9 cellular contexts compared by ENCODE assay signal in genomic region chr1:67748630-67749029, GRCh38.
DNase-seq lines count a peak whose midpoint lies in the region; ATAC-seq, FAIRE-seq and TF ChIP-seq lines count a peak whose summit lies in the region.
"Had no signal": no experiment of that assay in that cellular context is flagged by ENCODE, and none has a peak within 500 bp of the region (broad histone marks: within the 10 kb centered on the region; RNA-seq: fewer than 3 reads in every experiment).

No MANE protein-coding gene starts in this region.

- peaks cover 27% of the 10 kb centered on the region for H3K4me1 Mint-ChIP-seq in activated naive CD8-positive, alpha-beta T cell treated with anti-CD3 and anti-CD28 coated beads, Interleukin-2, amount 50 U/mL, for 24 hours
- H3K4me1 Mint-ChIP-seq in activated naive CD8-positive, alpha-beta T cell treated with anti-CD3 and anti-CD28 coated beads for 36 hours: peaks cover 24% of the 10 kb centered on the region

- no peak for TF ChIP-seq EP300 in K562 (IDR thresholded peaks at IDR 0.05; ENCODE audit: low read length)

- peak overlapping the region; percentile 90 for H2AFZ ChIP-seq in K562 (ENCODE audit: low read depth, low read length)

- TF ChIP-seq CTCF in K562 (IDR thresholded peaks at IDR 0.05 in 2 of 3, conservative IDR thresholded peaks at IDR 0.05 in 1 of 3; ENCODE audit: insufficient read depth in 2 of 3, low read depth in 1 of 3, low read length in 3 of 3) (no peak), lung (IDR thresholded peaks at IDR 0.05; ENCODE audit: control extremely low read depth, extremely low read depth) (no peak)

- H3K4me1 ChIP-seq in K562 (replicated peaks in 1 of 2; ENCODE audit: control insufficient read depth in 2 of 2, insufficient read depth in 2 of 2, low read length in 2 of 2) (peaks cover 11 to 41% of the 10 kb centered on the region in 2 experiments), lung (ENCODE audit: control insufficient read depth in 2 of 2, insufficient read depth in 2 of 2, low read length in 2 of 2) (peaks cover 4 to 17% of the 10 kb centered on the region in 2 donors)

- no peak for TF ChIP-seq POLR2A in K562 (conservative IDR thresholded peaks at IDR 0.05)

- H3K4me2 ChIP-seq in K562 (ENCODE audit: insufficient read depth, low read length): peak overlapping the region; percentile 22

- TF ChIP-seq RAD21 in K562 (CRISPR knock-in tag; conservative IDR thresholded peaks at IDR 0.05 in 1 of 2, IDR thresholded peaks at IDR 0.05 in 1 of 2): peak in 1 of 2 experiments; percentile 15; a peak in 1 of 4 replicates

- no peak overlapping the region for H3K4me3 ChIP-seq in K562
- no peak overlapping the region for H3K4me3 ChIP-seq in lung

- intact Hi-C loops in K562 (cut with micrococcal nuclease): loop anchor here (2.0 kb wide), 1 partner anchor 38 kb away; no protein-coding TSS in a partner anchor

- no peaks in the 10 kb centered on the region for H3K27me3 ChIP-seq in K562 (ENCODE audit: control insufficient read depth in 2 of 2, insufficient read depth in 2 of 2, low read length in 2 of 2)
- no peaks in the 10 kb centered on the region for H3K27me3 ChIP-seq in lung (ENCODE audit: control insufficient read depth, insufficient read depth)

- POLR2A ChIA-PET in K562 (lab: Yijun Ruan, JAX): no interaction called here

- no peaks in the 10 kb centered on the region for H3K9me3 Mint-ChIP-seq in activated naive CD8-positive, alpha-beta T cell treated with anti-CD3 and anti-CD28 coated beads, Interleukin-2, amount 50 U/mL, for 24 hours
- H3K9me3 Mint-ChIP-seq in activated naive CD8-positive, alpha-beta T cell treated with anti-CD3 and anti-CD28 coated beads for 36 hours: no peaks in the 10 kb centered on the region
- H3K9me3 Mint-ChIP-seq: activated naive CD4-positive, alpha-beta T cell treated with anti-CD3 and anti-CD28 coated beads, Interleukin-2, amount 50 U/mL, for 24 hours had no signal

- BruUV-seq in K562 (replicated peaks; lab: Mats Ljungman, UMichigan): no TSS peak

- peaks cover 13% of the 10 kb centered on the region for H3K27me3 Mint-ChIP-seq in activated naive CD8-positive, alpha-beta T cell treated with anti-CD3 and anti-CD28 coated beads, Interleukin-2, amount 50 U/mL, for 24 hours
- H3K27me3 Mint-ChIP-seq in activated naive CD8-positive, alpha-beta T cell treated with anti-CD3 and anti-CD28 coated beads for 36 hours: peaks cover 14% of the 10 kb centered on the region

- no peaks in the 10 kb centered on the region for H3K36me3 Mint-ChIP-seq in activated naive CD8-positive, alpha-beta T cell treated with anti-CD3 and anti-CD28 coated beads, Interleukin-2, amount 50 U/mL, for 24 hours (ENCODE audit: low read depth)
- no peaks in the 10 kb centered on the region for H3K36me3 Mint-ChIP-seq in activated naive CD8-positive, alpha-beta T cell treated with anti-CD3 and anti-CD28 coated beads for 36 hours
- H3K36me3 Mint-ChIP-seq: activated naive CD4-positive, alpha-beta T cell treated with anti-CD3 and anti-CD28 coated beads, Interleukin-2, amount 50 U/mL, for 24 hours had no signal

- no peaks in the 10 kb centered on the region for H3K9me3 ChIP-seq in K562 (replicated peaks; ENCODE audit: control insufficient read depth, insufficient read depth, low read depth, low read length)
- peaks cover 0 to 2% of the 10 kb centered on the region in 2 donors for H3K9me3 ChIP-seq in lung (ENCODE audit: control insufficient read depth in 2 of 2, insufficient read depth in 1 of 2, low read length in 1 of 2)

- no peaks in the 10 kb centered on the region for H3K79me2 ChIP-seq in K562 (ENCODE audit: control insufficient read depth, insufficient read depth, low read length)

- no peak for FAIRE-seq in K562 (lab: Jason Lieb, UNC)

- H3K36me3 ChIP-seq in K562 (ENCODE audit: control insufficient read depth, insufficient read depth, low read length) (no peaks in the 10 kb centered on the region), lung (ENCODE audit: control insufficient read depth in 2 of 2, insufficient read depth in 2 of 2, low read length in 2 of 2) (no peaks in the 10 kb centered on the region)

- H4K20me1 ChIP-seq in K562 (replicated peaks; ENCODE audit: control insufficient read depth, insufficient read depth, low read length): no peaks in the 10 kb centered on the region

- H3K27ac ChIP-seq in K562 (ENCODE audit: extremely low read depth, low read depth, low read length) (no peak overlapping the region; the same call in 2 of the 3 replicates), lung (ENCODE audit: low read depth in 1 of 2, low read length in 1 of 2) (peak overlapping the region; percentile 47 to 71)

- ATAC-seq in activated naive CD8-positive, alpha-beta T cell treated with anti-CD3 and anti-CD28 coated beads, Interleukin-2, amount 50 U/mL, for 24 hours: peak; percentile 80
- ATAC-seq in HG03378 (IDR thresholded peaks at IDR 0.05; ENCODE audit: unreplicated experiment): peak; percentile 88
- peak; percentile 34 for ATAC-seq in K562
- ATAC-seq in lung (ENCODE audit: insufficient read depth, low FRiP score): peak; percentile 73

- H3K27ac Mint-ChIP-seq in activated naive CD8-positive, alpha-beta T cell treated with anti-CD3 and anti-CD28 coated beads, Interleukin-2, amount 50 U/mL, for 24 hours: no peak overlapping the region
- H3K27ac Mint-ChIP-seq in activated naive CD8-positive, alpha-beta T cell treated with anti-CD3 and anti-CD28 coated beads for 36 hours: no peak overlapping the region
- H3K27ac Mint-ChIP-seq: activated naive CD4-positive, alpha-beta T cell treated with anti-CD3 and anti-CD28 coated beads, Interleukin-2, amount 50 U/mL, for 24 hours had no signal

- H3K9me1 ChIP-seq in K562 (ENCODE audit: control insufficient read depth, insufficient read depth, low read length): no peaks in the 10 kb centered on the region

- no peak for DNase-seq in activated naive CD8-positive, alpha-beta T cell treated with anti-CD3 and anti-CD28 coated beads, Interleukin-2, amount 50 U/mL, for 24 hours
- no peak for DNase-seq in activated naive CD8-positive, alpha-beta T cell treated with anti-CD3 and anti-CD28 coated beads for 36 hours
- no peak for DNase-seq in K562 (ENCODE audit: extremely low read depth in 1 of 4, low spot score in 3 of 4)
- no peak for DNase-seq in lung (ENCODE audit: low spot score)
- DNase-seq in D341Med (ENCODE audit: low spot score): no peak
- DNase-seq in activated CD4-positive, CD25-positive, alpha-beta regulatory T cell treated with anti-CD3 and anti-CD28 coated beads, Interleukin-2, amount 50 U/mL, for 72 hours: no peak
- no peak for DNase-seq in NCI-H1417 (lab: John Stamatoyannopoulos, UW)

- H3K4me3 Mint-ChIP-seq in activated naive CD8-positive, alpha-beta T cell treated with anti-CD3 and anti-CD28 coated beads, Interleukin-2, amount 50 U/mL, for 24 hours: no peak overlapping the region
- H3K4me3 Mint-ChIP-seq in activated naive CD8-positive, alpha-beta T cell treated with anti-CD3 and anti-CD28 coated beads for 36 hours: no peak overlapping the region
- H3K4me3 Mint-ChIP-seq: activated naive CD4-positive, alpha-beta T cell treated with anti-CD3 and anti-CD28 coated beads, Interleukin-2, amount 50 U/mL, for 24 hours had no signal

- in situ Hi-C loops in K562 (cut with MboI): no loop called here

- WGBS in K562 (ENCODE audit: insufficient coverage, low coverage, missing lambda C conversion rate): 0% methylated on average over 1 of the region's 2 CpGs
- WGBS in lung, 2 donors: 13 to 21% methylated on average over 2 of the region's 2 CpGs

- H3K9ac ChIP-seq in K562 (ENCODE audit: insufficient read depth in 1 of 2, low read depth in 2 of 2, low read length in 2 of 2): peak overlapping the region in 1 of 2 experiments; percentile 49; a peak in 2 of 4 replicates

- CTCF ChIA-PET in K562 (lab: Yijun Ruan, JAX; ENCODE audit: low intra/inter-chr PET ratio): no interaction called here

TF ChIP-seq in K562, 482 proteins besides CTCF, POLR2A, EP300 and RAD21 (continues in another document):
- TF ChIP-seq FOXP1 (CRISPR knock-in tag; IDR thresholded peaks at IDR 0.05) (no peak), SREBF1 (IDR thresholded peaks at IDR 0.05; ENCODE audit: borderline replicate concordance, low read depth, low read length) (no peak), GTF2E2 (tag; IDR thresholded peaks at IDR 0.05) (no peak), DPF2 (IDR thresholded peaks at IDR 0.05) (peak; percentile 28; the same call in 1 of the 2 replicates)
- TF ChIP-seq, protein P1, sequence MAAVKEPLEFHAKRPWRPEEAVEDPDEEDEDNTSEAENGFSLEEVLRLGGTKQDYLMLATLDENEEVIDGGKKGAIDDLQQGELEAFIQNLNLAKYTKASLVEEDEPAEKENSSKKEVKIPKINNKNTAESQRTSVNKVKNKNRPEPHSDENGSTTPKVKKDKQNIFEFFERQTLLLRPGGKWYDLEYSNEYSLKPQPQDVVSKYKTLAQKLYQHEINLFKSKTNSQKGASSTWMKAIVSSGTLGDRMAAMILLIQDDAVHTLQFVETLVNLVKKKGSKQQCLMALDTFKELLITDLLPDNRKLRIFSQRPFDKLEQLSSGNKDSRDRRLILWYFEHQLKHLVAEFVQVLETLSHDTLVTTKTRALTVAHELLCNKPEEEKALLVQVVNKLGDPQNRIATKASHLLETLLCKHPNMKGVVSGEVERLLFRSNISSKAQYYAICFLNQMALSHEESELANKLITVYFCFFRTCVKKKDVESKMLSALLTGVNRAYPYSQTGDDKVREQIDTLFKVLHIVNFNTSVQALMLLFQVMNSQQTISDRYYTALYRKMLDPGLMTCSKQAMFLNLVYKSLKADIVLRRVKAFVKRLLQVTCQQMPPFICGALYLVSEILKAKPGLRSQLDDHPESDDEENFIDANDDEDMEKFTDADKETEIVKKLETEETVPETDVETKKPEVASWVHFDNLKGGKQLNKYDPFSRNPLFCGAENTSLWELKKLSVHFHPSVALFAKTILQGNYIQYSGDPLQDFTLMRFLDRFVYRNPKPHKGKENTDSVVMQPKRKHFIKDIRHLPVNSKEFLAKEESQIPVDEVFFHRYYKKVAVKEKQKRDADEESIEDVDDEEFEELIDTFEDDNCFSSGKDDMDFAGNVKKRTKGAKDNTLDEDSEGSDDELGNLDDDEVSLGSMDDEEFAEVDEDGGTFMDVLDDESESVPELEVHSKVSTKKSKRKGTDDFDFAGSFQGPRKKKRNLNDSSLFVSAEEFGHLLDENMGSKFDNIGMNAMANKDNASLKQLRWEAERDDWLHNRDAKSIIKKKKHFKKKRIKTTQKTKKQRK (IDR thresholded peaks at IDR 0.05; ENCODE audit: borderline replicate concordance, low read depth, low read length): no peak
- TF ChIP-seq, protein P2, sequence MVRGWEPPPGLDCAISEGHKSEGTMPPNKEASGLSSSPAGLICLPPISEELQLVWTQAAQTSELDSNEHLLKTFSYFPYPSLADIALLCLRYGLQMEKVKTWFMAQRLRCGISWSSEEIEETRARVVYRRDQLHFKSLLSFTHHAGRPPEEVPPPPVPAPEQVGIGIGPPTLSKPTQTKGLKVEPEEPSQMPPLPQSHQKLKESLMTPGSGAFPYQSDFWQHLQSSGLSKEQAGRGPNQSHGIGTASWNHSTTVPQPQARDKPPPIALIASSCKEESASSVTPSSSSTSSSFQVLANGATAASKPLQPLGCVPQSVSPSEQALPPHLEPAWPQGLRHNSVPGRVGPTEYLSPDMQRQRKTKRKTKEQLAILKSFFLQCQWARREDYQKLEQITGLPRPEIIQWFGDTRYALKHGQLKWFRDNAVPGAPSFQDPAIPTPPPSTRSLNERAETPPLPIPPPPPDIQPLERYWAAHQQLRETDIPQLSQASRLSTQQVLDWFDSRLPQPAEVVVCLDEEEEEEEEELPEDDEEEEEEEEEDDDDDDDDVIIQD (CRISPR knock-in tag; IDR thresholded peaks at IDR 0.05): no peak

Comparison
In these comparisons a context has a peak if more than half of its experiments do, and no peak if none do; other contexts are left out.
1. ATAC-seq: peak in every context shown above with its lines; median percentile 88 in HG03378; 80 in activated naive CD8-positive, alpha-beta T cell treated with anti-CD3 and anti-CD28 coated beads, Interleukin-2, amount 50 U/mL, for 24 hours; 73 in lung; 34 in K562.